13 cellular contexts compared by ENCODE assay signal in the genomic region with DNA sequence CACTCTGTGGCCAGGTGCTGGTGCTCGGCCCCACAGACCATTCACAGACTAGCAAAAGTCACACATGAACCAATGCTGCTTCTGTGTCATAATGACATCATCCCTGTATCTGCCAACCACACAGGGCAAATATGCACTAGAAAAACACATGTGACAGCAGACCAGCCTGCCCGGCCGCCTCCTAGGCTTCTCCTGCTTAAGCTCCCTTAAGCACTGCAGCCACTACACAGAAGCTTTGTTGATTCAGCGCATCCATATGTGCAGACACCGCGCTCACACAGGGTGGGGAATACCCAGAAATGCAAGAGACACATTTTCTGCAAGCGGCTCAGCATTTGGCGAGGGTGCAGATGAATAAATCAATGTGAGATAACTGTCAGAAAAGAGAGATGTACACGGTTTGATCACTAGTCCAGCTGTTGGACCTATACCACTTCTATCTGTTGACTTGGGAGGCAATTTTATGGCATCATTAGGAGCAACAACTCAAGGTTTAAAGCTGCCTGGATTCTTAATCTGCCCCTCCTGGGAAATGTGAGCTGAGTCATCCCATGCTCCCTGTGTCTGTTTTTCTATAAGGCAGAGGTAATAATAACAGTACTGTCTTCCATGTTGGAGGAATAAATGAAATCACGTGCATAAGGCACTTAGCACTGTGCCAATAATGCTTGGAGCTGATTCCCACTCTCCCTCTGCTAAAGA. TPM values are rescaled to one million over a fixed set of nuclear protein-coding genes. Genes with fewer than 3 reads are reported as not detected.
DNase-seq lines count a peak whose midpoint lies in the region; ATAC-seq and TF ChIP-seq lines count a peak whose summit lies in the region.
"Had no signal": no experiment of that assay in that cellular context is flagged by ENCODE, and none has a peak within 500 bp of the region (broad histone marks: within the 10 kb centered on the region; RNA-seq: fewer than 3 reads in every experiment).

No MANE protein-coding gene starts in this region.

- WGBS in smooth muscle cell (ENCODE audit: low lambda C conversion rate), result 13% methylated on average over 10 of the region's 10 CpGs

- H3K27me3 ChIP-seq in smooth muscle cell (ENCODE audit: low read depth), result no peaks in the 10 kb centered on the region

- no peak overlapping the region for H3K4me3 ChIP-seq in fibroblast of villous mesenchyme (ENCODE audit: low read depth, low read length)
- H3K4me3 ChIP-seq in smooth muscle cell, result no peak overlapping the region

- H2AFZ ChIP-seq in smooth muscle cell (ENCODE audit: low read depth), result no peak overlapping the region

- H3K79me2 ChIP-seq in smooth muscle cell (ENCODE audit: low read depth), result no peaks in the 10 kb centered on the region

- no peaks in the 10 kb centered on the region for H3K36me3 ChIP-seq in smooth muscle cell (ENCODE audit: low read depth)

- no peak for ATAC-seq in GM18861 (IDR thresholded peaks at IDR 0.05; ENCODE audit: unreplicated experiment)
- ATAC-seq in GM18909 (IDR thresholded peaks at IDR 0.05; ENCODE audit: poor library complexity, unreplicated experiment), result no peak
- ATAC-seq: effector memory CD8-positive, alpha-beta T cell had no signal

- H4K20me1 ChIP-seq in smooth muscle cell (ENCODE audit: low read depth), result no peaks in the 10 kb centered on the region

- H3F3A ChIP-seq in smooth muscle cell (ENCODE audit: low read depth), result no peaks in the 10 kb centered on the region

- DNase-seq in GM04504 (ENCODE audit: low read depth) (peak; percentile 51), NCI-H524 treated with DMSO at 0.1 percent for 48 hours (lab: John Stamatoyannopoulos, UW) (peak; percentile 29), fibroblast of villous mesenchyme (ENCODE audit: low read depth) (peak; percentile 11), smooth muscle cell (lab: John Stamatoyannopoulos, UW; ENCODE audit: unreplicated experiment) (peak; percentile 34), HuH-7.5 (ENCODE audit: low spot score) (no peak), NCI-H774 (lab: John Stamatoyannopoulos, UW) (no peak)
- DNase-seq: activated CD8-positive, alpha-beta memory T cell treated with anti-CD3 and anti-CD28 coated beads, Interleukin-2, amount 50 U/mL, for 4 hours; effector memory CD8-positive, alpha-beta T cell; naive B cell; NCI-H1436; stimulated activated CD4-positive, alpha-beta T cell treated with anti-CD3 and anti-CD28 coated beads, Interleukin-15, amount 100 ng/mL, for 24 hours had no signal

- TF ChIP-seq CTCF in fibroblast of villous mesenchyme (IDR thresholded peaks at IDR 0.05; ENCODE audit: insufficient read depth, low read depth, low read length), result no peak
- no peak for TF ChIP-seq CTCF in smooth muscle cell (IDR thresholded peaks at IDR 0.05; ENCODE audit: borderline replicate concordance, insufficient read depth, poor library complexity, severe bottlenecking)

- no peaks in the 10 kb centered on the region for H3K9me3 ChIP-seq in smooth muscle cell (replicated peaks; ENCODE audit: low read depth)

- H3K4me1 ChIP-seq in smooth muscle cell (ENCODE audit: low read depth), result peaks cover 4% of the 10 kb centered on the region

- H3K4me2 ChIP-seq in smooth muscle cell, result peak overlapping the region; percentile 75

- H3K27ac ChIP-seq in smooth muscle cell (ENCODE audit: low read depth), result peak overlapping the region; percentile 90

- H3K9ac ChIP-seq in smooth muscle cell (ENCODE audit: low read depth), result peak overlapping the region; percentile 28

RNA-seq across cellular contexts. Expression of gene CPXM2, which starts 33.4 kb away (rescaled TPM):
- 0.32 TPM in 1 of 2 replicates, not detected in the other for total RNA-seq in fibroblast of villous mesenchyme
- 31.2 and 38.2 TPM in 2 replicates for total RNA-seq in smooth muscle cell
- 37.3 and 65.5 TPM in 2 replicates for polyA plus RNA-seq in smooth muscle cell

Comparison
In these comparisons a context has a peak if more than half of its experiments do, and no peak if none do; other contexts are left out.
1. DNase-seq: peak in GM04504 (single experiment), NCI-H524 treated with DMSO at 0.1 percent for 48 hours (single experiment), fibroblast of villous mesenchyme (single experiment) and smooth muscle cell (single experiment); none in HuH-7.5 (single experiment) and NCI-H774 (single experiment).
2. RNA of gene CPXM2, which starts 33.4 kb away (total RNA-seq): 31.2 to 38.2 TPM in smooth muscle cell; 0.32 TPM in fibroblast of villous mesenchyme; every median in the first group is over 10 times any median in the second.